ENCODE assay signal across 20 cellular contexts in genomic region chr1:172121071-172121717, GRCh38.
"Had no signal": no experiment of that assay in that cellular context is flagged by ENCODE, and none has a peak within 500 bp of the region (broad histone marks: within the 10 kb centered on the region; RNA-seq: fewer than 3 reads in every experiment).

No MANE protein-coding gene starts in this region.

- ATAC-seq: heart right ventricle; left lobe of liver; naive thymus-derived CD8-positive, alpha-beta T cell had no signal

- H3K4me3 Mint-ChIP-seq: activated naive CD8-positive, alpha-beta T cell treated with anti-CD3 and anti-CD28 coated beads for 36 hours; activated T-cell treated with anti-CD3 and anti-CD28 coated beads, Interleukin-2, amount 50 U/mL, for 24 hours; endodermal cell; naive thymus-derived CD8-positive, alpha-beta T cell; stimulated activated naive CD8-positive, alpha-beta T cell treated with anti-CD3 and anti-CD28 coated beads, Interleukin-15, Interleukin-2, amounts not matched to agents 100 ng/mL and 50 ng/mL, for 24 hours had no signal

- H3K27me3 ChIP-seq: colonic mucosa, heart right ventricle, spleen, thyroid gland, upper lobe of right lung had no signal

- H3K27ac ChIP-seq: colonic mucosa, epithelial cell of prostate, heart right ventricle, lower lobe of right lung, spleen, thyroid gland, upper lobe of right lung, VCaP had no signal

- H3K9me3 ChIP-seq: colonic mucosa, heart right ventricle, lower lobe of right lung, spleen, thyroid gland, upper lobe of right lung had no signal

- H3K27ac Mint-ChIP-seq: activated naive CD8-positive, alpha-beta T cell treated with anti-CD3 and anti-CD28 coated beads for 36 hours; activated T-cell treated with anti-CD3 and anti-CD28 coated beads, Interleukin-2, amount 50 U/mL, for 24 hours; endodermal cell; progenitor cell of endocrine pancreas; stimulated activated naive CD8-positive, alpha-beta T cell treated with anti-CD3 and anti-CD28 coated beads, Interleukin-15, Interleukin-2, amounts not matched to agents 100 ng/mL and 50 ng/mL, for 24 hours had no signal

- H3K36me3 Mint-ChIP-seq: naive thymus-derived CD8-positive, alpha-beta T cell had no signal

- H3K4me1 Mint-ChIP-seq: endodermal cell had no signal

- H3K27me3 Mint-ChIP-seq: activated naive CD8-positive, alpha-beta T cell treated with anti-CD3 and anti-CD28 coated beads for 36 hours; activated T-cell treated with anti-CD3 and anti-CD28 coated beads, Interleukin-2, amount 50 U/mL, for 24 hours; naive thymus-derived CD8-positive, alpha-beta T cell; progenitor cell of endocrine pancreas; stimulated activated naive CD8-positive, alpha-beta T cell treated with anti-CD3 and anti-CD28 coated beads, Interleukin-15, Interleukin-2, amounts not matched to agents 100 ng/mL and 50 ng/mL, for 24 hours had no signal

- H3K9me3 Mint-ChIP-seq: activated T-cell treated with anti-CD3 and anti-CD28 coated beads, Interleukin-2, amount 50 U/mL, for 24 hours; endodermal cell had no signal

- DNase-seq: activated CD4-positive, CD25-positive, alpha-beta regulatory T cell treated with anti-CD3 and anti-CD28 coated beads, Interleukin-2, amount 50 U/mL, for 72 hours; activated naive CD4-positive, alpha-beta T cell treated with Interleukin-2 at 50 U/mL for 16 hours; activated naive CD8-positive, alpha-beta T cell treated with anti-CD3 and anti-CD28 coated beads for 36 hours; activated T-cell treated with anti-CD3 and anti-CD28 coated beads, Interleukin-2, amount 50 U/mL, for 24 hours; amniotic stem cell; colonic mucosa; endodermal cell; heart right ventricle; lower lobe of right lung; naive thymus-derived CD8-positive, alpha-beta T cell; spleen; stimulated activated CD4-positive, alpha-beta T cell treated with anti-CD3 and anti-CD28 coated beads, Interleukin-4, amount 100 ng/mL, for 1 hour; substantia nigra; thyroid gland; upper lobe of right lung had no signal

- H3K36me3 ChIP-seq: colonic mucosa, heart right ventricle, lower lobe of right lung, spleen, thyroid gland, upper lobe of right lung had no signal

- H3K4me1 ChIP-seq: colonic mucosa, lower lobe of right lung, thyroid gland, upper lobe of right lung had no signal

- H3K4me3 ChIP-seq: colonic mucosa, heart right ventricle, lower lobe of right lung, spleen, thyroid gland, upper lobe of right lung had no signal
